Comparison of ENCODE assay signal across 25 cellular contexts in the genomic region with DNA sequence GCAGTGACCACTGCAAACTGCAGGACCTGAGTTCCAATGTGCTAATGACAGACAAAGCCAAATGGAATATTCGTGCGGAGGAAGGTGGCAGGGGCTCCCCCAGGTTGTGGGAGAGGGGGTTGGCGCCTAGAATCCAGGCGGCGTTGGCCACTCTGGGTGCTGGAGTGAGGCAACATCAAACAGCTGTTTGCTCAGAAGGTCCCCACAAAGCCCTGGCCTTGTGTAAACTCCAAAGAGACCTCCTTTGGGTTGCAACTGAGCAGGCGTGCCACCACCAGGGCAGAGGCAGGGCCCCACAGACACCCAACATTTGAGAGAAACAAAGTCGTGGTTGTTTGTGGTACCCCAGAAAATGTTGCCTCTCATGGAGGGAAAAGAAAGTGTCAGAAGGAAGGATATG. TPM values are rescaled to one million over a fixed set of nuclear protein-coding genes. Genes with fewer than 3 reads are reported as not detected.
"Had no signal": no experiment of that assay in that cellular context is flagged by ENCODE, and none has a peak within 500 bp of the region (broad histone marks: within the 10 kb centered on the region; RNA-seq: fewer than 3 reads in every experiment).

No MANE protein-coding gene starts in this region.

- H3K4me1 Mint-ChIP-seq: endodermal cell, mesothelial cell of epicardium had no signal

- H3K36me3 ChIP-seq: esophagus squamous epithelium, gastrocnemius medialis, heart right ventricle, left lung, lower lobe of right lung had no signal

- H3K4me1 ChIP-seq: gastrocnemius medialis, heart right ventricle, left lung, lower lobe of right lung had no signal

- ATAC-seq: effector memory CD8-positive, alpha-beta T cell; esophagus mucosa; gastrocnemius medialis; heart right ventricle; left cardiac atrium; left ventricle myocardium superior; mucosa of descending colon had no signal

- DNase-seq: effector CD8-positive, alpha-beta T cell; effector memory CD8-positive, alpha-beta T cell; endodermal cell; erythroblast; esophagus squamous epithelium; foreskin fibroblast; foreskin melanocyte; gastrocnemius medialis; glutamatergic neuron; head of caudate nucleus; heart right ventricle; hippocampal formation; left cardiac atrium; left lung; left ventricle myocardium superior; lower lobe of right lung; mesenchymal stem cell; mucosa of descending colon had no signal

- H3K9me3 Mint-ChIP-seq: dendritic cell treated with granulocyte-macrophage colony-stimulating factor and Interleukin-4, amounts not matched to agents 40 ng/mL and 50 ng/mL, for 4 days; effector memory CD8-positive, alpha-beta T cell; mesothelial cell of epicardium had no signal

- H3K4me3 ChIP-seq: coronary artery, esophagus squamous epithelium, gastrocnemius medialis, heart right ventricle, left lung, lower lobe of right lung, mucosa of descending colon had no signal

- H3K27ac Mint-ChIP-seq: dendritic cell treated with granulocyte-macrophage colony-stimulating factor and Interleukin-4, amounts not matched to agents 40 ng/mL and 50 ng/mL, for 4 days; effector memory CD8-positive, alpha-beta T cell; endodermal cell; mesothelial cell of epicardium had no signal

- H3K27ac ChIP-seq: coronary artery, epithelial cell of prostate, esophagus squamous epithelium, gastrocnemius medialis, heart right ventricle, left lung, lower lobe of right lung had no signal

- H3K9me3 ChIP-seq: esophagus squamous epithelium, gastrocnemius medialis, heart right ventricle, left lung, lower lobe of right lung, mucosa of descending colon had no signal

- H3K4me3 Mint-ChIP-seq: dendritic cell treated with granulocyte-macrophage colony-stimulating factor and Interleukin-4, amounts not matched to agents 40 ng/mL and 50 ng/mL, for 4 days; effector memory CD8-positive, alpha-beta T cell; endodermal cell; mesothelial cell of epicardium had no signal

- H3K36me3 Mint-ChIP-seq: mesothelial cell of epicardium had no signal

RNA-seq across cellular contexts. Expression of gene STKLD1, which starts 14.5 kb away (rescaled TPM):
- total RNA-seq: kidney epithelial cell, mesenteric fat pad had no signal
